ENCODE assay signal across 8 cellular contexts in genomic region chr21:46286668-46286982, GRCh38. TPM values are rescaled to one million over a fixed set of nuclear protein-coding genes. Genes with fewer than 3 reads are reported as not detected.
DNase-seq lines count a peak whose midpoint lies in the region; ATAC-seq and TF ChIP-seq lines count a peak whose summit lies in the region.

No MANE protein-coding gene starts in this region.

- H3K79me2 ChIP-seq in fibroblast of lung (ENCODE audit: control insufficient read depth, insufficient read depth, low read length), result peaks cover 37% of the 10 kb centered on the region

- no peak for TF ChIP-seq POLR2A in Peyer's patch (IDR thresholded peaks at IDR 0.05)

- H4K20me1 ChIP-seq in fibroblast of lung (ENCODE audit: control insufficient read depth, extremely low read depth, insufficient read depth, low read length), result no peaks in the 10 kb centered on the region

- no peak for ATAC-seq in HG03432 (IDR thresholded peaks at IDR 0.05; ENCODE audit: unreplicated experiment)

- H3K9ac ChIP-seq in fibroblast of lung (ENCODE audit: insufficient read depth, low read length) (peak overlapping the region; percentile 90), rectal smooth muscle tissue (ENCODE audit: low read length) (peak overlapping the region; percentile 36)

- H3K4me3 ChIP-seq in Peyer's patch, result peak overlapping the region; percentile 81 to 100 (median 90)
- H3K4me3 ChIP-seq in fibroblast of lung (replicated peaks in 1 of 4; ENCODE audit: control extremely low read depth in 1 of 4, insufficient read depth in 1 of 4, low read depth in 3 of 4, low read length in 4 of 4), result peak overlapping the region; percentile 63 to 99 (median 82)
- peak overlapping the region; percentile 68 for H3K4me3 ChIP-seq in rectal smooth muscle tissue (ENCODE audit: low read length)

- peaks cover 0 to 26% (median 0%) of the 10 kb centered on the region in 3 donors for H3K36me3 ChIP-seq in Peyer's patch
- H3K36me3 ChIP-seq in fibroblast of lung (ENCODE audit: control insufficient read depth, insufficient read depth, low read length), result peaks cover 3% of the 10 kb centered on the region
- peaks cover 8% of the 10 kb centered on the region for H3K36me3 ChIP-seq in rectal smooth muscle tissue (ENCODE audit: control insufficient read depth, insufficient read depth, low read length)

- peak overlapping the region; percentile 90 to 100 (median 98) for H3K27ac ChIP-seq in Peyer's patch
- peak overlapping the region; percentile 80 for H3K27ac ChIP-seq in fibroblast of lung (ENCODE audit: insufficient read depth, low read length)
- peak overlapping the region; percentile 91 for H3K27ac ChIP-seq in rectal smooth muscle tissue (ENCODE audit: low read depth, low read length)

- peak overlapping the region; percentile 69 for H3K4me2 ChIP-seq in fibroblast of lung (ENCODE audit: extremely low read depth, insufficient read depth, low read length)

- TF ChIP-seq CTCF in Peyer's patch (IDR thresholded peaks at IDR 0.05) (no peak), fibroblast of lung (conservative IDR thresholded peaks at IDR 0.05 in 1 of 2, IDR thresholded peaks at IDR 0.05 in 1 of 2; ENCODE audit: low read depth in 1 of 2, low read length in 2 of 2) (no peak)

- no peaks in the 10 kb centered on the region for H3K27me3 ChIP-seq in Peyer's patch
- no peaks in the 10 kb centered on the region for H3K27me3 ChIP-seq in fibroblast of lung (ENCODE audit: control insufficient read depth, insufficient read depth, low read length)
- H3K27me3 ChIP-seq in rectal smooth muscle tissue (ENCODE audit: control insufficient read depth, insufficient read depth, low read length), result no peaks in the 10 kb centered on the region

- H3K9me3 ChIP-seq in Peyer's patch (no peaks in the 10 kb centered on the region), fibroblast of lung (ENCODE audit: control insufficient read depth, insufficient read depth, low read depth, low read length) (no peaks in the 10 kb centered on the region)

- DNase-seq in SHP77 treated with DMSO at 0.1 percent for 48 hours (lab: John Stamatoyannopoulos, UW) (peak; percentile 50), SHP77 (lab: John Stamatoyannopoulos, UW) (no peak), Peyer's patch (no peak), fibroblast of lung (ENCODE audit: low read depth in 2 of 2) (no peak), NAMALWA (ENCODE audit: low spot score) (no peak)
- no peak for DNase-seq in effector CD8-positive, alpha-beta T cell (lab: John Stamatoyannopoulos, UW)

- peak overlapping the region; percentile 75 for H2AFZ ChIP-seq in fibroblast of lung (ENCODE audit: low read length)

- H3K4me1 ChIP-seq in Peyer's patch, result peaks cover 0 to 37% (median 13%) of the 10 kb centered on the region in 4 donors
- peaks cover 5% of the 10 kb centered on the region for H3K4me1 ChIP-seq in fibroblast of lung (ENCODE audit: control insufficient read depth, extremely low read depth, insufficient read depth, low read length)
- H3K4me1 ChIP-seq in rectal smooth muscle tissue (ENCODE audit: control insufficient read depth, insufficient read depth, low read length), result peaks cover 24% of the 10 kb centered on the region

RNA-seq across cellular contexts. Expression of gene YBEY, which starts 0.5 kb away (rescaled TPM):
- total RNA-seq in Peyer's patch (10 to 100 TPM in 3 of 4 donors, 1 to 10 TPM in 1; 5.3 to 32.6 (median 17.5) TPM), fibroblast of lung (15.9 and 23.6 TPM in 2 replicates)
- polyA plus RNA-seq in fibroblast of lung, result 18.6 and 22.5 TPM in 2 replicates
- 16.1 and 16.9 TPM in 2 replicates for polyA plus RNA-seq in fibroblast of lung (2012)
- 9.3 TPM in 1 of 2 replicates, not detected in the other for polyA minus RNA-seq in fibroblast of lung (ENCODE audit: low replicate concordance)

RNA-seq across cellular contexts. Expression of gene MCM3AP, which starts 1.2 kb away (rescaled TPM):
- total RNA-seq in Peyer's patch (100 to 1,000 TPM in 3 of 4 donors, 10 to 100 TPM in 1; 96.7 to 178 (median 148) TPM), fibroblast of lung (64.6 and 71.9 TPM in 2 replicates)
- polyA plus RNA-seq in fibroblast of lung, result 40.4 and 52.4 TPM in 2 replicates
- polyA plus RNA-seq in fibroblast of lung (2012), result 42.3 and 46.0 TPM in 2 replicates
- polyA minus RNA-seq in fibroblast of lung (ENCODE audit: low replicate concordance), result 60.8 and 91.0 TPM in 2 replicates

RNA-seq across cellular contexts. Expression of gene C21orf58, which starts 37.0 kb away (rescaled TPM):
- total RNA-seq in Peyer's patch (10 to 100 TPM in 2 of 4 donors, 1 to 10 TPM in 2; 4.6 to 20.6 (median 11.4) TPM), fibroblast of lung (1.3 and 2.5 TPM in 2 replicates)
- polyA plus RNA-seq in fibroblast of lung, result 1.4 and 2.3 TPM in 2 replicates
- 0.73 and 2.5 TPM in 2 replicates for polyA plus RNA-seq in fibroblast of lung (2012)
- polyA minus RNA-seq in fibroblast of lung (ENCODE audit: low replicate concordance), result 3.1 and 4.3 TPM in 2 replicates

RNA-seq across cellular contexts. Expression of gene PCNT, which starts 37.3 kb away (rescaled TPM):
- total RNA-seq in Peyer's patch (100 to 1,000 TPM in 1 of 4 donors, 10 to 100 TPM in 3; 29.2 to 119 (median 59.5) TPM), fibroblast of lung (15.7 and 26.1 TPM in 2 replicates)
- polyA plus RNA-seq in fibroblast of lung, result 7.4 and 11.1 TPM in 2 replicates
- 9.9 and 12.6 TPM in 2 replicates for polyA plus RNA-seq in fibroblast of lung (2012)
- 33.4 and 56.0 TPM in 2 replicates for polyA minus RNA-seq in fibroblast of lung (ENCODE audit: low replicate concordance)

RNA-seq across cellular contexts. Expression of gene LSS, which starts 58.1 kb away (rescaled TPM):
- total RNA-seq in Peyer's patch (100 to 1,000 TPM in 1 of 4 donors, 10 to 100 TPM in 3; 43.7 to 172 (median 66.5) TPM), fibroblast of lung (106 and 252 TPM in 2 replicates)
- polyA plus RNA-seq in fibroblast of lung, result 90.0 and 97.6 TPM in 2 replicates
- 137 and 141 TPM in 2 replicates for polyA plus RNA-seq in fibroblast of lung (2012)
- polyA minus RNA-seq in fibroblast of lung (ENCODE audit: low replicate concordance), result 371 and 392 TPM in 2 replicates
